ENCODE assay signal across 30 cellular contexts in the genomic region with DNA sequence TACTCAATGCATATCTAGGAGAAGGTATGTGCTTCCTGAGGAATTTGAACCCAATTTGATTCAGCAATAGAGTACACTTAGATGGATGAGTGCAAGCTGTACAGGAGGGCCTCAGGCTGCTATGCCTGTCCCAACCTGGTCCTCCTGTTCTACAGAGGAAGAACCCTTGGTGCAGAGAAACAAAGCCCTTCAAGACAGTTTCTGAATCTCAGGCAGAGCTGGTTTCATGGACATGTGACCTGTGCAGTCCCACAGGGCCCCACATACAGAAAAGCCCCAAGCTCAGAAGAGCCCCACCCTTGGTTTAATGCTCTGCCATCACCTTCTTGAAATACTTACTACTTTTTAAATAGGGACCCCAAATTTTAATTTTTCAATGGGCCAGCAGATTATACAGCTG. TPM values are rescaled to one million over a fixed set of nuclear protein-coding genes. Genes with fewer than 3 reads are reported as not detected.
DNase-seq lines count a peak whose midpoint lies in the region; ATAC-seq and TF ChIP-seq lines count a peak whose summit lies in the region.
"Had no signal": no experiment of that assay in that cellular context is flagged by ENCODE, and none has a peak within 500 bp of the region (broad histone marks: within the 10 kb centered on the region; RNA-seq: fewer than 3 reads in every experiment).

No MANE protein-coding gene starts in this region.

- no peak overlapping the region for H3K4me3 ChIP-seq in epithelial cell of esophagus (ENCODE audit: low read length)
- H3K4me3 ChIP-seq: adrenal gland, heart right ventricle, right atrium auricular region, stomach, tibial artery had no signal

- TF ChIP-seq CTCF in epithelial cell of esophagus (IDR thresholded peaks at IDR 0.05; ENCODE audit: insufficient read depth, low read depth, low read length, missing control alignments), result no peak

- no peak for DNase-seq in activated naive CD8-positive, alpha-beta T cell treated with anti-CD3 and anti-CD28 coated beads for 36 hours
- DNase-seq in epithelial cell of esophagus (ENCODE audit: low read depth) (peak; percentile 21), NCI-H1048 (lab: John Stamatoyannopoulos, UW) (no peak), MV-4-11 (lab: John Stamatoyannopoulos, UW) (no peak)
- no peak for DNase-seq in effector CD8-positive, alpha-beta T cell (lab: John Stamatoyannopoulos, UW)
- DNase-seq: 8988T; activated CD4-positive, alpha-beta T cell treated with anti-CD3 and anti-CD28 coated beads for 48 hours; activated gamma-delta T cell treated with Interleukin-2 at 50 U/mL for 16 hours; activated T-cell treated with anti-CD3 and anti-CD28 coated beads, Interleukin-2, amount 50 U/mL, for 24 hours; adrenal gland; DMS79; effector CD4-positive, alpha-beta T cell; heart right ventricle; Kasumi-1; NCI-H1092 treated with DMSO at 0.1 percent for 48 hours; NCI-H2029 treated with DMSO at 0.1 percent for 48 hours; NCI-H2227 treated with DMSO at 0.1 percent for 48 hours; SK-N-SH; stimulated activated CD4-positive, alpha-beta T cell treated with anti-CD3 and anti-CD28 coated beads, Interleukin-4, amount 100 ng/mL, for 4 hours; stomach; T-helper 2 cell; tibial artery had no signal

- peak overlapping the region; percentile 14 for H3K27ac Mint-ChIP-seq in activated naive CD8-positive, alpha-beta T cell
- H3K27ac Mint-ChIP-seq in activated naive CD8-positive, alpha-beta T cell treated with anti-CD3 and anti-CD28 coated beads for 36 hours, result no peak overlapping the region
- H3K27ac Mint-ChIP-seq: activated T-cell treated with anti-CD3 and anti-CD28 coated beads, Interleukin-2, amount 50 U/mL, for 24 hours; brain; nephron had no signal

- H3K27me3 Mint-ChIP-seq in activated naive CD8-positive, alpha-beta T cell, result no peaks in the 10 kb centered on the region
- H3K27me3 Mint-ChIP-seq in activated naive CD8-positive, alpha-beta T cell treated with anti-CD3 and anti-CD28 coated beads for 36 hours, result no peaks in the 10 kb centered on the region
- H3K27me3 Mint-ChIP-seq: activated T-cell treated with anti-CD3 and anti-CD28 coated beads, Interleukin-2, amount 50 U/mL, for 24 hours; brain had no signal

- peaks cover 6% of the 10 kb centered on the region for H3K4me1 Mint-ChIP-seq in activated naive CD8-positive, alpha-beta T cell (ENCODE audit: low read depth)
- H3K4me1 Mint-ChIP-seq in activated naive CD8-positive, alpha-beta T cell treated with anti-CD3 and anti-CD28 coated beads for 36 hours, result peaks cover 4% of the 10 kb centered on the region
- H3K4me1 Mint-ChIP-seq: nephron had no signal

- ATAC-seq in HG03108 (IDR thresholded peaks at IDR 0.05; ENCODE audit: unreplicated experiment) (peak; percentile 35), HG03095 (IDR thresholded peaks at IDR 0.05; ENCODE audit: unreplicated experiment) (no peak)
- ATAC-seq: foreskin keratinocyte, heart right ventricle, left lobe of liver had no signal

- peaks cover 13% of the 10 kb centered on the region for H3K36me3 Mint-ChIP-seq in activated naive CD8-positive, alpha-beta T cell
- peaks cover 38% of the 10 kb centered on the region for H3K36me3 Mint-ChIP-seq in activated naive CD8-positive, alpha-beta T cell treated with anti-CD3 and anti-CD28 coated beads for 36 hours

- no peaks in the 10 kb centered on the region for H3K9me3 Mint-ChIP-seq in activated naive CD8-positive, alpha-beta T cell (ENCODE audit: low read depth)
- no peaks in the 10 kb centered on the region for H3K9me3 Mint-ChIP-seq in activated naive CD8-positive, alpha-beta T cell treated with anti-CD3 and anti-CD28 coated beads for 36 hours
- H3K9me3 Mint-ChIP-seq: activated T-cell treated with anti-CD3 and anti-CD28 coated beads, Interleukin-2, amount 50 U/mL, for 24 hours; brain; nephron had no signal

- no peak overlapping the region for H3K4me3 Mint-ChIP-seq in activated naive CD8-positive, alpha-beta T cell
- no peak overlapping the region for H3K4me3 Mint-ChIP-seq in activated naive CD8-positive, alpha-beta T cell treated with anti-CD3 and anti-CD28 coated beads for 36 hours
- H3K4me3 Mint-ChIP-seq: activated T-cell treated with anti-CD3 and anti-CD28 coated beads, Interleukin-2, amount 50 U/mL, for 24 hours; brain; nephron had no signal

RNA-seq across cellular contexts. Expression of a gene that starts 15.3 kb away (rescaled TPM):
- total RNA-seq in activated naive CD8-positive, alpha-beta T cell treated with anti-CD3 and anti-CD28 coated beads for 36 hours, result 100 to 1,000 TPM; 203 to 205 TPM
